8 cellular contexts compared by ENCODE assay signal in the genomic region with DNA sequence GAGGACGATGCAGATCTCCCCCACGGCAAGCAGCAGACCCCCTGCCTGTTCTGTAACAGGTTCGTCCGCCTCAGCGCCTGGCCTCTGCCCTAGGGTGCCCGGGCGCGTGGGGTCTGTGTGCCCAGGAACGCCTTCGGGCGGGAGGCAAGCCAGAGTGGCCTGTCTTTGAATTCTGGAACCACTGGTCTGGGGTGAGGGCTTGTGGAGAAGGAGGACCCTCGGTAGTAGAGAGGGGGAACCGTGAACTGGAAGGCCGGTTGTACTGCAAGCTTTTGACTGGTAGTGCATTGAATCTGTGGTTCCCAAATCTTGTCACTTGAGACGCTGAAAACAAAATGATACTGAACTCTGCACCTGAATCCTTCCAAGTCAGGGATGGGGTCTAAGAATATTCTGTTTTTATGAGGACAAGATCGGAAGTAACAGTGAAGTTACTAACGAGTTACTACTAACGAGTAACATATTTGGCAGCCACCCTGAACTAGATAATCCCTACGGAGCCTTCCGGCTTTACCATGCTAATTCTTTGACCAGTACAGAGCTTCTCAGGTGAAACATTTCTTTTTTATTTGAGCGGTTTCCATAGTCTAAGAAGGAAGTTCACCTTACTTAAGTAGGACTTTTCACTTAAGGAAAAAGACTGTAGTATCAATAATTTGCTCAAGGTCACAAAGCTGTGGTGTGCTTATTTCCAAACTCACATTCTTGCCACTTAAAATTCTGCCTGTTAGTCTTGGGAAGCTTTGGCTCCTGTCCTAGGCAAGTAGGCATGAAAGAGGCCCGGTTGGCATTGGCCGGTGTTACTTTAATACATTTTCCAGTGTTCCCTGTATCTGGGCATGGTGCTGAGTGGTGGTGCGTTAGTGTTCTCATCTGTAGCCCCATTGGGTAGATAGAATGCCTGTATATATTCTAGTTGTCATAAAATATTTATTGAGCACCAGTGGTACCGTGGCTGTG. TPM values are rescaled to one million over a fixed set of nuclear protein-coding genes. Genes with fewer than 3 reads are reported as not detected.
A peak's percentile ranks its signal among the peaks of the same experiment; 100 is the strongest.
DNase-seq lines count a peak whose midpoint lies in the region; ATAC-seq and TF ChIP-seq lines count a peak whose summit lies in the region.

No MANE protein-coding gene starts in this region.

- H3K27me3 Mint-ChIP-seq in effector memory CD8-positive, alpha-beta T cell, result no peaks in the 10 kb centered on the region
- no peaks in the 10 kb centered on the region for H3K27me3 Mint-ChIP-seq in naive B cell

- H3K4me1 Mint-ChIP-seq in effector memory CD8-positive, alpha-beta T cell (ENCODE audit: low read depth in 2 of 2), result peaks cover 22 to 23% of the 10 kb centered on the region in 2 donors
- peaks cover 15 to 25% (median 16%) of the 10 kb centered on the region in 3 donors for H3K4me1 Mint-ChIP-seq in naive B cell

- DNase-seq in CD1c-positive myeloid dendritic cell (ENCODE audit: extremely low spot score), result peak; percentile 12
- DNase-seq in effector memory CD8-positive, alpha-beta T cell, result no peak
- DNase-seq in naive B cell, result peak; percentile 21
- no peak for DNase-seq in NCI-H2196 (lab: John Stamatoyannopoulos, UW; ENCODE audit: unreplicated experiment)

- H3K9me3 Mint-ChIP-seq in effector memory CD8-positive, alpha-beta T cell, result no peaks in the 10 kb centered on the region
- no peaks in the 10 kb centered on the region for H3K9me3 Mint-ChIP-seq in naive B cell

- H3K4me3 Mint-ChIP-seq in effector memory CD8-positive, alpha-beta T cell, result peak overlapping the region; percentile 97 to 98
- H3K4me3 Mint-ChIP-seq in naive B cell, result peak overlapping the region; percentile 96 to 100 (median 98)

- peak; percentile 17 for ATAC-seq in GM18873 (IDR thresholded peaks at IDR 0.05; ENCODE audit: low FRiP score, unreplicated experiment)
- ATAC-seq in HG03342 (IDR thresholded peaks at IDR 0.05; ENCODE audit: unreplicated experiment), result peak; percentile 12
- peak; percentile 49 for ATAC-seq in SK-N-SH treated with all-trans-retinoic acid at 6 μM for 48 hours
- peak; percentile 0 for ATAC-seq in effector memory CD8-positive, alpha-beta T cell (replicated peaks)
- ATAC-seq in naive B cell (ENCODE audit: low read depth in 2 of 2), result peak in 1 of 2 donors; percentile 3
- ATAC-seq in HG02588 (IDR thresholded peaks at IDR 0.05; ENCODE audit: unreplicated experiment), result no peak

- H3K27ac Mint-ChIP-seq in effector memory CD8-positive, alpha-beta T cell, result peak overlapping the region; percentile 99
- peak overlapping the region; percentile 91 to 100 (median 96) for H3K27ac Mint-ChIP-seq in naive B cell

- H3K36me3 Mint-ChIP-seq in effector memory CD8-positive, alpha-beta T cell (ENCODE audit: insufficient read depth), result peaks cover 35% of the 10 kb centered on the region
- H3K36me3 Mint-ChIP-seq in naive B cell, result no peaks in the 10 kb centered on the region

TF ChIP-seq in SK-N-SH treated with all-trans-retinoic acid at 6 μM for 48 hours, 23 proteins besides CTCF, POLR2A, EP300 and RAD21:
- TF ChIP-seq CSDC2 (CRISPR knock-in tag; IDR thresholded peaks at IDR 0.05) (no peak), SNAI2 (CRISPR knock-in tag; IDR thresholded peaks at IDR 0.05) (no peak), BACH2 (CRISPR knock-in tag; IDR thresholded peaks at IDR 0.05; ENCODE audit: borderline replicate concordance) (no peak), ZNF70 (CRISPR knock-in tag; IDR thresholded peaks at IDR 0.05) (no peak), ESRRG (CRISPR knock-in tag; IDR thresholded peaks at IDR 0.05) (no peak), GLIS3 (CRISPR knock-in tag; IDR thresholded peaks at IDR 0.05) (no peak), TOX (CRISPR knock-in tag; IDR thresholded peaks at IDR 0.05; ENCODE audit: borderline replicate concordance) (no peak), PPARA (CRISPR knock-in tag; IDR thresholded peaks at IDR 0.05; ENCODE audit: borderline replicate concordance) (no peak), ZNF8 (CRISPR knock-in tag; IDR thresholded peaks at IDR 0.05) (no peak), ZFP3 (CRISPR knock-in tag; IDR thresholded peaks at IDR 0.05) (no peak), TCF4 (CRISPR knock-in tag; IDR thresholded peaks at IDR 0.05; ENCODE audit: borderline replicate concordance) (no peak)

RNA-seq across cellular contexts. Expression of gene PRMT3, which starts 0.9 kb away (rescaled TPM):
- polyA plus RNA-seq in naive B cell (ENCODE audit: low read depth in 6 of 6), result 10 to 100 TPM in 3 of 6 donors, 1 to 10 TPM in 3; 5.8 to 17.1 (median 9.5) TPM

RNA-seq across cellular contexts. Expression of gene HTATIP2, which starts 24.9 kb away (rescaled TPM):
- 100 to 1,000 TPM in 1 of 6 donors, 10 to 100 TPM in 5; 57.9 to 113 (median 68.7) TPM for polyA plus RNA-seq in naive B cell (ENCODE audit: low read depth in 6 of 6)

Comparison
In these comparisons a context has a peak if more than half of its experiments do, and no peak if none do; other contexts are left out.
1. DNase-seq: peak in CD1c-positive myeloid dendritic cell (single experiment) and naive B cell (single experiment); none in effector memory CD8-positive, alpha-beta T cell (0 of 3) and NCI-H2196 (single experiment).